In the genomic region with DNA sequence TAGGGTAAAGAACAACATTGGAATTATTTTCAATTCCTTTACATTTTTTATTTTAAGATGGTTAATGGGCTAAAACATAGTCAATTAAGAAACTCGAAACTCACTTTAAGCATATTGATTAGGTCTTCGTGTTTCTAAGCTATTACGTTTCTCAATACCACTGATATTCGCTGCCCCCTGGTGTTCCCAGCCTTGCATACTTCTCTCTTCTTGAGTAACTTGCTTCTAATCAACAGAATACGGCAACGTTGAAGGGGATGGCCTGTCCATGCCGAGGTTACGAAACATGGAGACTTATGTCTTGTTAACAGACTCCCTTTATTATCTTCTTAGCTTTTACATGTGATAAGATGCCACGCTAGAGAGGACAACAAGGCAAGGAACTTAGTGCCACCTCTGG, we compare ENCODE assay signal across 14 cellular contexts. TPM values are rescaled to one million over a fixed set of nuclear protein-coding genes. Genes with fewer than 3 reads are reported as not detected.
DNase-seq lines count a peak whose midpoint lies in the region; ATAC-seq and TF ChIP-seq lines count a peak whose summit lies in the region.
"Had no signal": no experiment of that assay in that cellular context is flagged by ENCODE, and none has a peak within 500 bp of the region (broad histone marks: within the 10 kb centered on the region; RNA-seq: fewer than 3 reads in every experiment).

No MANE protein-coding gene starts in this region.

- H3K18ac ChIP-seq in mesendoderm (ENCODE audit: low read length), result no peak overlapping the region

- H3K4ac ChIP-seq in mesendoderm (ENCODE audit: low read depth, low read length), result no peak overlapping the region

- H3K4me3 ChIP-seq in GM23338 (no peak overlapping the region), mesendoderm (ENCODE audit: low read length) (no peak overlapping the region)
- H3K4me3 ChIP-seq: body of pancreas, SJSA1, stomach had no signal

- H2BK120ac ChIP-seq in mesendoderm (ENCODE audit: low read depth, low read length), result no peak overlapping the region

- H3K27ac ChIP-seq in GM23338 (ENCODE audit: low read depth), result no peak overlapping the region
- H3K27ac ChIP-seq in mesendoderm (ENCODE audit: low read depth, low read length), result no peak overlapping the region
- H3K27ac ChIP-seq: body of pancreas, SJSA1, stomach had no signal

- H3K56ac ChIP-seq in mesendoderm (ENCODE audit: low read length), result no peak overlapping the region

- peak; percentile 69 for ATAC-seq in GM23338
- ATAC-seq in omental fat pad (ENCODE audit: low FRiP score), result no peak
- ATAC-seq: body of pancreas had no signal

- H2BK5ac ChIP-seq in mesendoderm (ENCODE audit: low read length), result no peak overlapping the region

- H3K36me3 Mint-ChIP-seq in GM23338 (ENCODE audit: low read depth) (no peaks in the 10 kb centered on the region), mesothelial cell of epicardium (no peaks in the 10 kb centered on the region)
- H3K36me3 Mint-ChIP-seq: CD4-positive, CD25-positive, alpha-beta regulatory T cell had no signal

- H3K27ac Mint-ChIP-seq in GM23338 (no peak overlapping the region), mesothelial cell of epicardium (no peak overlapping the region)
- H3K27ac Mint-ChIP-seq: activated naive CD4-positive, alpha-beta T cell treated with anti-CD3 and anti-CD28 coated beads for 36 hours; CD4-positive, CD25-positive, alpha-beta regulatory T cell had no signal

- H4K5ac ChIP-seq in mesendoderm (ENCODE audit: low read length), result no peak overlapping the region

- TF ChIP-seq CTCF in GM23338 (conservative IDR thresholded peaks at IDR 0.05; ENCODE audit: low read depth in 2 of 2) (peak; percentile 60 to 73), omental fat pad (IDR thresholded peaks at IDR 0.05) (no peak), mesothelial cell of epicardium (IDR thresholded peaks at IDR 0.05; ENCODE audit: unreplicated experiment) (no peak)

- H3F3A ChIP-seq in GM23338 (replicated peaks; ENCODE audit: low read depth), result no peaks in the 10 kb centered on the region

- no peak overlapping the region for H3K4me3 Mint-ChIP-seq in GM23338
- no peak overlapping the region for H3K4me3 Mint-ChIP-seq in mesothelial cell of epicardium
- H3K4me3 Mint-ChIP-seq: activated naive CD4-positive, alpha-beta T cell treated with anti-CD3 and anti-CD28 coated beads for 36 hours; CD4-positive, CD25-positive, alpha-beta regulatory T cell had no signal

- H3K4me1 Mint-ChIP-seq in GM23338 (peaks cover 4% of the 10 kb centered on the region; the same call in 1 of the 3 replicates), mesothelial cell of epicardium (peaks cover 3% of the 10 kb centered on the region)
- H3K4me1 Mint-ChIP-seq: CD4-positive, CD25-positive, alpha-beta regulatory T cell had no signal

- H3K79me1 ChIP-seq in mesendoderm (ENCODE audit: low read length), result no peaks in the 10 kb centered on the region

- H3K27me3 ChIP-seq in GM23338 (ENCODE audit: insufficient read depth), result no peaks in the 10 kb centered on the region
- H3K27me3 ChIP-seq in mesendoderm (ENCODE audit: insufficient read depth, low read length, poor library complexity), result no peaks in the 10 kb centered on the region
- H3K27me3 ChIP-seq: body of pancreas, SJSA1, stomach had no signal

- H3K9me3 Mint-ChIP-seq in GM23338 (no peaks in the 10 kb centered on the region), mesothelial cell of epicardium (no peaks in the 10 kb centered on the region)

- H3K4me2 ChIP-seq in GM23338, result no peak overlapping the region
- H3K4me2 ChIP-seq in mesendoderm (ENCODE audit: low read length), result no peak overlapping the region

- H3K4me1 ChIP-seq in GM23338 (ENCODE audit: insufficient read depth) (no peaks in the 10 kb centered on the region), mesendoderm (ENCODE audit: control insufficient read depth, low read depth, low read length) (no peaks in the 10 kb centered on the region)
- H3K4me1 ChIP-seq: body of pancreas, SJSA1, stomach had no signal

- no peak overlapping the region for H3K9ac ChIP-seq in mesendoderm (ENCODE audit: low read length)

- H3K36me3 ChIP-seq in GM23338 (ENCODE audit: insufficient read depth), result no peaks in the 10 kb centered on the region
- no peaks in the 10 kb centered on the region for H3K36me3 ChIP-seq in mesendoderm (ENCODE audit: control insufficient read depth, insufficient read depth, low read length)
- H3K36me3 ChIP-seq: SJSA1, stomach had no signal

- H4K20me1 ChIP-seq in GM23338 (replicated peaks; ENCODE audit: insufficient read depth), result no peaks in the 10 kb centered on the region

- no peaks in the 10 kb centered on the region for H3K27me3 Mint-ChIP-seq in GM23338 (ENCODE audit: insufficient read depth, low read depth, poor library complexity)
- no peaks in the 10 kb centered on the region for H3K27me3 Mint-ChIP-seq in mesothelial cell of epicardium (ENCODE audit: low read depth)
- H3K27me3 Mint-ChIP-seq: CD4-positive, CD25-positive, alpha-beta regulatory T cell had no signal

- H2AFZ ChIP-seq in GM23338, result no peak overlapping the region

- WGBS in mesendoderm (ENCODE audit: extremely low coverage, insufficient coverage, low lambda C conversion rate), result no CpG with 5 or more reads among the region's 9 CpGs

- H3K79me2 ChIP-seq in GM23338 (replicated peaks; ENCODE audit: insufficient read depth) (no peaks in the 10 kb centered on the region), mesendoderm (ENCODE audit: control insufficient read depth, insufficient read depth, low read length) (no peaks in the 10 kb centered on the region)

- DNase-seq in GM23338 (ENCODE audit: low spot score), result peak; percentile 78
- DNase-seq in NCI-H1092 treated with DMSO at 0.1 percent for 48 hours (lab: John Stamatoyannopoulos, UW), result peak; percentile 18
- peak; percentile 6 for DNase-seq in dermis blood vessel endothelial cell
- DNase-seq in mesendoderm, result peak; percentile 62
- no peak for DNase-seq in omental fat pad (ENCODE audit: low spot score)
- no peak for DNase-seq in cerebellar cortex (ENCODE audit: low spot score)
- no peak for DNase-seq in mesothelial cell of epicardium (ENCODE audit: low spot score in 2 of 2, unreplicated experiment in 2 of 2)
- no peak for DNase-seq in RPMI8226
- DNase-seq: activated naive CD4-positive, alpha-beta T cell treated with anti-CD3 and anti-CD28 coated beads for 36 hours; CD4-positive, CD25-positive, alpha-beta regulatory T cell; effector memory CD4-positive, alpha-beta T cell; stomach had no signal

- H4K8ac ChIP-seq in mesendoderm (ENCODE audit: low read depth, low read length), result no peak overlapping the region

- H3K9me2 ChIP-seq in GM23338 (ENCODE audit: insufficient read depth), result no peaks in the 10 kb centered on the region

- H2BK15ac ChIP-seq in mesendoderm (replicated peaks; ENCODE audit: low read depth), result no peak overlapping the region

- no peak overlapping the region for H3K23ac ChIP-seq in mesendoderm (ENCODE audit: low read length)

- H2AK5ac ChIP-seq in mesendoderm (ENCODE audit: low read length), result no peak overlapping the region

TF ChIP-seq in GM23338, 12 proteins besides CTCF, POLR2A, EP300 and RAD21 (continues in another document):
- TF ChIP-seq ZNF331 (CRISPR knock-in tag; IDR thresholded peaks at IDR 0.05; ENCODE audit: low read depth) (no peak), CREB1 (CRISPR knock-in tag; IDR thresholded peaks at IDR 0.05; ENCODE audit: low read depth) (no peak), EZH2phosphoT487 (IDR thresholded peaks at IDR 0.05; ENCODE audit: unreplicated experiment) (no peak), STAT1 (IDR thresholded peaks at IDR 0.05; ENCODE audit: unreplicated experiment) (no peak), POLR2AphosphoS5 (IDR thresholded peaks at IDR 0.05; ENCODE audit: low read depth) (no peak), EZH2 (IDR thresholded peaks at IDR 0.05; ENCODE audit: low read depth, unreplicated experiment) (no peak), JUNB (IDR thresholded peaks at IDR 0.05; ENCODE audit: unreplicated experiment) (no peak)

RNA-seq across cellular contexts. Expression of a gene that starts 43.6 kb away (rescaled TPM):
- total RNA-seq in GM23338 (2014; rRNA removed; shearing (Covaris generic)), result 63.8 and 78.3 TPM in 2 replicates
- polyA plus RNA-seq in GM23338 (2016; fragmentation: Nextera tagmentation; extraction: Ambion mirVana), result 17.3 and 19.2 TPM in 2 replicates
- total RNA-seq in dermis blood vessel endothelial cell, result 0.47 and 1.0 TPM in 2 replicates
- 39.2 TPM for polyA plus RNA-seq in mesendoderm (2013, experiment 1 of 2)
- 41.1 TPM for polyA plus RNA-seq in mesendoderm (2013, experiment 2 of 2)
- total RNA-seq in omental fat pad, result 10 to 100 TPM; 13.7 to 34.2 (median 21.0) TPM
- 124 to 143 TPM (median 130 TPM) in 3 replicates for total RNA-seq in mesothelial cell of epicardium
- total RNA-seq: CD4-positive, CD25-positive, alpha-beta regulatory T cell had no signal
- polyA plus RNA-seq: CD4-positive, CD25-positive, alpha-beta regulatory T cell had no signal

Comparison
In these comparisons a context has a peak if more than half of its experiments do, and no peak if none do; other contexts are left out.
1. DNase-seq: peak in GM23338 (single experiment), NCI-H1092 treated with DMSO at 0.1 percent for 48 hours (single experiment), dermis blood vessel endothelial cell (single experiment) and mesendoderm (single experiment); none in omental fat pad (single experiment), cerebellar cortex (single experiment), mesothelial cell of epicardium (0 of 2) and RPMI8226 (single experiment).
2. CTCF ChIP-seq: peak in GM23338 (2 of 2); none in omental fat pad (0 of 3) and mesothelial cell of epicardium (single experiment).